Comparison of ENCODE assay signal across 8 cellular contexts in genomic region chr15:67836134-67836455, GRCh38. TPM values are rescaled to one million over a fixed set of nuclear protein-coding genes. Genes with fewer than 3 reads are reported as not detected.
DNase-seq lines count a peak whose midpoint lies in the region; ATAC-seq and TF ChIP-seq lines count a peak whose summit lies in the region.

No MANE protein-coding gene starts in this region.

- H3F3A ChIP-seq in GM23338 (replicated peaks; ENCODE audit: low read depth): peaks cover 23% of the 10 kb centered on the region

- peak overlapping the region; percentile 14 to 36 for H3K9ac ChIP-seq in mucosa of rectum (ENCODE audit: low read depth in 1 of 2, low read length in 2 of 2)

- H3K4me1 ChIP-seq in ACC112 (ENCODE audit: control insufficient read depth, insufficient read depth, low read length, unreplicated experiment): peaks cover under 1% of the 10 kb centered on the region
- H3K4me1 ChIP-seq in GM23338 (ENCODE audit: insufficient read depth): peaks cover 26% of the 10 kb centered on the region
- H3K4me1 ChIP-seq in mucosa of rectum (ENCODE audit: control insufficient read depth in 2 of 2, insufficient read depth in 2 of 2, low read length in 2 of 2): peaks cover 38 to 40% of the 10 kb centered on the region in 2 donors

- peak overlapping the region; percentile 67 for H3K4me2 ChIP-seq in GM23338

- H3K36me3 ChIP-seq in ACC112 (ENCODE audit: insufficient read depth, low read length) (no peaks in the 10 kb centered on the region), GM23338 (ENCODE audit: insufficient read depth) (no peaks in the 10 kb centered on the region), mucosa of rectum (ENCODE audit: control insufficient read depth in 2 of 2, insufficient read depth in 2 of 2, low read length in 2 of 2) (no peaks in the 10 kb centered on the region)

- H3K9me2 ChIP-seq in GM23338 (ENCODE audit: insufficient read depth): no peaks in the 10 kb centered on the region

- peaks cover 3% of the 10 kb centered on the region; the same call in 2 of the 3 replicates for H3K9me3 Mint-ChIP-seq in GM23338

- H2AFZ ChIP-seq in ACC112 (ENCODE audit: low read length, unreplicated experiment) (peak overlapping the region; percentile 23), GM23338 (peak overlapping the region; percentile 88)

- DNase-seq in GM23338 (ENCODE audit: low spot score) (peak; percentile 67), cardiac fibroblast (ENCODE audit: low read depth in 2 of 2) (no peak), ACHN (no peak), AG08395 (ENCODE audit: low spot score) (no peak), T-helper 9 cell (no peak), left colon (no peak)

- intact Hi-C loops in left colon (cut with DNase I, micrococcal nuclease): loop anchor here in 1 of 2 donors (5.0 kb wide), 1 partner anchor 379 kb away; no protein-coding TSS in a partner anchor

- H3K4me3 ChIP-seq in ACC112 (ENCODE audit: low read depth, low read length): peak overlapping the region; percentile 67
- peak overlapping the region; percentile 71 for H3K4me3 ChIP-seq in GM23338
- H3K4me3 ChIP-seq in cardiac fibroblast (replicated peaks in 1 of 2; ENCODE audit: low read depth in 2 of 2, low read length in 2 of 2): peak overlapping the region; percentile 13 to 38
- H3K4me3 ChIP-seq in mucosa of rectum (ENCODE audit: low read length in 2 of 2): peak overlapping the region; percentile 37 to 57

- ATAC-seq in GM23338 (no peak), left colon (no peak)

- H3K9me3 ChIP-seq in mucosa of rectum (ENCODE audit: control insufficient read depth in 2 of 2, low read length in 2 of 2): no peaks in the 10 kb centered on the region

- peak overlapping the region; percentile 67 for H3K4me3 Mint-ChIP-seq in GM23338

- no peaks in the 10 kb centered on the region for H3K79me2 ChIP-seq in ACC112 (ENCODE audit: control insufficient read depth, insufficient read depth, low read length, unreplicated experiment)
- no peaks in the 10 kb centered on the region for H3K79me2 ChIP-seq in GM23338 (replicated peaks; ENCODE audit: insufficient read depth)

- H4K20me1 ChIP-seq in GM23338 (replicated peaks; ENCODE audit: insufficient read depth): peaks cover 3% of the 10 kb centered on the region; the same call in 1 of the 2 replicates

- no peak overlapping the region for H3K27ac ChIP-seq in ACC112 (ENCODE audit: low read depth, low read length)
- H3K27ac ChIP-seq in GM23338 (ENCODE audit: low read depth): no peak overlapping the region
- H3K27ac ChIP-seq in mucosa of rectum (ENCODE audit: low read depth in 2 of 2, low read length in 2 of 2): no peak overlapping the region

- H3K4me1 Mint-ChIP-seq in GM23338: peaks cover 40% of the 10 kb centered on the region

- H3K36me3 Mint-ChIP-seq in GM23338 (ENCODE audit: low read depth): no peaks in the 10 kb centered on the region; the same call in 2 of the 3 replicates

- H3K27ac Mint-ChIP-seq in GM23338: no peak overlapping the region

- in situ Hi-C loops in ACHN (cut with HindIII; ENCODE audit: low pct_ligation_motif_present, low pct_unique_long_range_greater_than_20kb, low sequenced_read_pairs): no loop called here

- peaks cover 49% of the 10 kb centered on the region for H3K27me3 ChIP-seq in ACC112 (ENCODE audit: insufficient read depth, low read length)
- peaks cover 89% of the 10 kb centered on the region for H3K27me3 ChIP-seq in GM23338 (ENCODE audit: insufficient read depth)
- H3K27me3 ChIP-seq in mucosa of rectum (ENCODE audit: control insufficient read depth in 2 of 2, insufficient read depth in 2 of 2, low read length in 2 of 2): peaks cover 46 to 49% of the 10 kb centered on the region in 2 donors

- peaks cover 88% of the 10 kb centered on the region for H3K27me3 Mint-ChIP-seq in GM23338 (ENCODE audit: insufficient read depth, low read depth, poor library complexity)

- TF ChIP-seq CTCF in GM23338 (conservative IDR thresholded peaks at IDR 0.05; ENCODE audit: low read depth in 2 of 2) (no peak), cardiac fibroblast (IDR thresholded peaks at IDR 0.05; ENCODE audit: low read depth, low read length) (no peak)

TF ChIP-seq in GM23338, 12 proteins besides CTCF, POLR2A, EP300 and RAD21:
- no peak for TF ChIP-seq STAT1 (IDR thresholded peaks at IDR 0.05; ENCODE audit: unreplicated experiment)
- TF ChIP-seq ZNF114 (CRISPR knock-in tag; IDR thresholded peaks at IDR 0.05): no peak
- no peak for TF ChIP-seq EZH2phosphoT487 (IDR thresholded peaks at IDR 0.05; ENCODE audit: unreplicated experiment)
- no peak for TF ChIP-seq ETS1 (IDR thresholded peaks at IDR 0.05)
- no peak for TF ChIP-seq REST (IDR thresholded peaks at IDR 0.05; ENCODE audit: unreplicated experiment)
- TF ChIP-seq POLR2AphosphoS5 (IDR thresholded peaks at IDR 0.05; ENCODE audit: low read depth): no peak
- TF ChIP-seq EZH2 (IDR thresholded peaks at IDR 0.05; ENCODE audit: low read depth, unreplicated experiment): no peak
- TF ChIP-seq ZNF331 (CRISPR knock-in tag; IDR thresholded peaks at IDR 0.05; ENCODE audit: low read depth): no peak
- TF ChIP-seq CREB1 (CRISPR knock-in tag; IDR thresholded peaks at IDR 0.05; ENCODE audit: low read depth): no peak

RNA-seq across cellular contexts. Expression of gene RNU6-1, which starts 3.8 kb away (rescaled TPM):
- total RNA-seq in GM23338 (2014; rRNA removed; shearing (Covaris generic)): not detected in 2 replicates
- polyA plus RNA-seq in GM23338 (2016; fragmentation: Nextera tagmentation; extraction: Ambion mirVana): not detected in 2 replicates
- not detected for total RNA-seq in left colon

RNA-seq across cellular contexts. Expression of gene SKOR1, which starts 10.8 kb away (rescaled TPM):
- 0.17 and 0.19 TPM in 2 replicates for total RNA-seq in GM23338 (2014; rRNA removed; shearing (Covaris generic))
- not detected in 2 replicates for polyA plus RNA-seq in GM23338 (2016; fragmentation: Nextera tagmentation; extraction: Ambion mirVana)
- under 1 TPM; 0.47 to 0.49 TPM for total RNA-seq in left colon
